Comparison of ENCODE assay signal across 12 cellular contexts in genomic region chr11:96332236-96332761, GRCh38. TPM values are rescaled to one million over a fixed set of nuclear protein-coding genes. Genes with fewer than 3 reads are reported as not detected.
DNase-seq lines count a peak whose midpoint lies in the region; ATAC-seq and TF ChIP-seq lines count a peak whose summit lies in the region.
"Had no signal": no experiment of that assay in that cellular context is flagged by ENCODE, and none has a peak within 500 bp of the region (broad histone marks: within the 10 kb centered on the region; RNA-seq: fewer than 3 reads in every experiment).

No MANE protein-coding gene starts in this region.

- peaks cover 50% of the 10 kb centered on the region for H3K4me1 Mint-ChIP-seq in MCF 10A (ENCODE audit: insufficient read depth, unreplicated experiment)
- H3K4me1 Mint-ChIP-seq in dendritic cell treated with granulocyte-macrophage colony-stimulating factor and Interleukin-4, amounts not matched to agents 40 ng/mL and 50 ng/mL, for 4 days (ENCODE audit: low read depth): peaks cover 69% of the 10 kb centered on the region
- peaks cover 70% of the 10 kb centered on the region for H3K4me1 Mint-ChIP-seq in mesothelial cell of epicardium

- POLR2A ChIA-PET in MCF 10A (lab: Yijun Ruan, JAX): interaction anchor here (1.0 to 1.6 kb wide), 2 partner anchors 25 to 50 kb away, joined by 3 to 5 read pairs; no protein-coding TSS in a partner anchor

- H3K36me3 Mint-ChIP-seq in MCF 10A (ENCODE audit: insufficient read depth, unreplicated experiment) (peaks cover 6% of the 10 kb centered on the region), mesothelial cell of epicardium (peaks cover 5% of the 10 kb centered on the region)
- H3K36me3 Mint-ChIP-seq in dendritic cell treated with granulocyte-macrophage colony-stimulating factor and Interleukin-4, amounts not matched to agents 40 ng/mL and 50 ng/mL, for 4 days (ENCODE audit: low read depth): no peaks in the 10 kb centered on the region

- H3K9me3 ChIP-seq in mammary epithelial cell (replicated peaks; ENCODE audit: insufficient read depth, low read length) (no peaks in the 10 kb centered on the region), uterus (no peaks in the 10 kb centered on the region)
- H3K9me3 ChIP-seq: stomach had no signal

- peak overlapping the region; percentile 39 for H3K27ac Mint-ChIP-seq in MCF 10A (ENCODE audit: low read depth, unreplicated experiment)
- H3K27ac Mint-ChIP-seq in dendritic cell treated with granulocyte-macrophage colony-stimulating factor and Interleukin-4, amounts not matched to agents 40 ng/mL and 50 ng/mL, for 4 days: peak overlapping the region; percentile 77
- peak overlapping the region; percentile 89 for H3K27ac Mint-ChIP-seq in mesothelial cell of epicardium

- dilution Hi-C loops in mammary epithelial cell (cut with HindIII; ENCODE audit: low sequenced_read_pairs): no loop called here

- 87% methylated on average over 8 of the region's 8 CpGs for WGBS in mammary epithelial cell (ENCODE audit: low coverage, missing lambda C conversion rate)

- TF ChIP-seq CTCF in MCF 10A (IDR thresholded peaks at IDR 0.05; ENCODE audit: unreplicated experiment): no peak
- no peak for TF ChIP-seq CTCF in mammary epithelial cell (conservative IDR thresholded peaks at IDR 0.05 in 1 of 2, IDR thresholded peaks at IDR 0.05 in 1 of 2; ENCODE audit: extremely low read depth in 1 of 2, insufficient read depth in 1 of 2, low read depth in 1 of 2, low read length in 2 of 2)
- TF ChIP-seq CTCF in mesothelial cell of epicardium (IDR thresholded peaks at IDR 0.05; ENCODE audit: unreplicated experiment): no peak
- TF ChIP-seq CTCF in uterus (IDR thresholded peaks at IDR 0.05): no peak

- DNase-seq in MCF 10A (ENCODE audit: unreplicated experiment) (no peak), mammary epithelial cell (no peak), mesothelial cell of epicardium (ENCODE audit: low spot score in 2 of 2, unreplicated experiment in 2 of 2) (no peak), uterus (no peak), H4 (ENCODE audit: low spot score) (no peak), NCI-H1930 (lab: John Stamatoyannopoulos, UW) (no peak)
- DNase-seq: activated CD4-positive, alpha-beta T cell treated with anti-CD3 and anti-CD28 coated beads, Interleukin-2, amount 50 U/mL, for 48 hours; PC-3; stomach had no signal

- peaks cover 74% of the 10 kb centered on the region for H3K79me2 ChIP-seq in mammary epithelial cell (ENCODE audit: insufficient read depth, low read length)

- H3K27me3 Mint-ChIP-seq in MCF 10A (ENCODE audit: insufficient read depth, unreplicated experiment): no peaks in the 10 kb centered on the region
- no peaks in the 10 kb centered on the region for H3K27me3 Mint-ChIP-seq in dendritic cell treated with granulocyte-macrophage colony-stimulating factor and Interleukin-4, amounts not matched to agents 40 ng/mL and 50 ng/mL, for 4 days
- H3K27me3 Mint-ChIP-seq in mesothelial cell of epicardium (ENCODE audit: low read depth): no peaks in the 10 kb centered on the region

- H3K4me1 ChIP-seq in mammary epithelial cell (ENCODE audit: insufficient read depth, low read length) (peaks cover 2% of the 10 kb centered on the region), uterus (peaks cover 0 to 8% of the 10 kb centered on the region in 2 donors)

- in situ Hi-C loops in mammary epithelial cell (cut with MboI; ENCODE audit: low sequenced_read_pairs in 2 of 2): no loop called here

- H3K36me3 ChIP-seq in mammary epithelial cell (ENCODE audit: insufficient read depth, low read length) (peaks cover 4% of the 10 kb centered on the region), uterus (no peaks in the 10 kb centered on the region)
- H3K36me3 ChIP-seq: stomach had no signal

- H3K27ac ChIP-seq in mammary epithelial cell (ENCODE audit: insufficient read depth, low read depth, low read length) (no peak overlapping the region), uterus (peak overlapping the region; percentile 43 to 71)
- H3K27ac ChIP-seq: C4-2B had no signal

- H3K4me2 ChIP-seq in mammary epithelial cell (ENCODE audit: insufficient read depth, low read depth, low read length): no peak overlapping the region

- H3K9me3 Mint-ChIP-seq in MCF 10A (ENCODE audit: unreplicated experiment) (no peaks in the 10 kb centered on the region), mesothelial cell of epicardium (no peaks in the 10 kb centered on the region)
- no peaks in the 10 kb centered on the region for H3K9me3 Mint-ChIP-seq in dendritic cell treated with granulocyte-macrophage colony-stimulating factor and Interleukin-4, amounts not matched to agents 40 ng/mL and 50 ng/mL, for 4 days

- no peak overlapping the region for H2AFZ ChIP-seq in mammary epithelial cell (ENCODE audit: low read depth, low read length)

- H3K4me3 ChIP-seq in mammary epithelial cell (replicated peaks in 1 of 3; ENCODE audit: insufficient read depth in 1 of 3, low read depth in 2 of 3, low read length in 3 of 3): no peak overlapping the region
- H3K4me3 ChIP-seq in uterus: no peak overlapping the region
- H3K4me3 ChIP-seq: stomach had no signal

- intact Hi-C loops in MCF 10A (cut with micrococcal nuclease): no loop called here
- intact Hi-C loops in mammary epithelial cell (cut with micrococcal nuclease): no loop called here
- intact Hi-C loops in dendritic cell treated with granulocyte-macrophage colony-stimulating factor and Interleukin-4, amounts not matched to agents 40 ng/mL and 50 ng/mL, for 4 days (cut with micrococcal nuclease): no loop called here
- intact Hi-C loops in uterus (cut with DNase I; ENCODE audit: low total_unique reads): no loop called here

- H3K9ac ChIP-seq in mammary epithelial cell (ENCODE audit: insufficient read depth, low read length): no peak overlapping the region

- BruUV-seq in MCF 10A (replicated peaks; lab: Mats Ljungman, UMichigan) (no TSS peak), mammary epithelial cell (replicated peaks; lab: Mats Ljungman, UMichigan) (no TSS peak)

- H4K20me1 ChIP-seq in mammary epithelial cell (ENCODE audit: insufficient read depth, low read length): no peaks in the 10 kb centered on the region

- TF ChIP-seq POLR2A in uterus (IDR thresholded peaks at IDR 0.05): no peak

- CTCF ChIA-PET in MCF 10A (lab: Yijun Ruan, JAX): interaction anchor here (0.6 to 2.1 kb wide), 7 partner anchors 9 to 583 kb away, joined by 3 to 8 read pairs (median 3); partner anchors contain the start of gene MAML2
- CTCF ChIA-PET in mammary epithelial cell (lab: Charles Lee; ENCODE audit: low non-redundant PET): no interaction called here

- ATAC-seq in HG03108 (IDR thresholded peaks at IDR 0.05; ENCODE audit: unreplicated experiment): no peak
- ATAC-seq: PC-3 had no signal

- H3K4me3 Mint-ChIP-seq in MCF 10A (ENCODE audit: unreplicated experiment) (peak overlapping the region; percentile 31), mesothelial cell of epicardium (no peak overlapping the region)
- H3K4me3 Mint-ChIP-seq in dendritic cell treated with granulocyte-macrophage colony-stimulating factor and Interleukin-4, amounts not matched to agents 40 ng/mL and 50 ng/mL, for 4 days: no peak overlapping the region

- no peaks in the 10 kb centered on the region for H3K27me3 ChIP-seq in mammary epithelial cell (ENCODE audit: insufficient read depth, low read length)
- H3K27me3 ChIP-seq in uterus: no peaks in the 10 kb centered on the region
- H3K27me3 ChIP-seq: stomach had no signal

RNA-seq across cellular contexts. Expression of gene MAML2, which starts 10.7 kb away (rescaled TPM):
- total RNA-seq in MCF 10A (2022): 5.3 and 8.6 TPM in 2 replicates
- 10 to 100 TPM in 1 of 2 donors, 1 to 10 TPM in 1; 9.5 to 14.2 TPM for total RNA-seq in mammary epithelial cell
- 7.5 TPM for polyA plus RNA-seq in mammary epithelial cell
- 15.6 TPM for polyA minus RNA-seq in mammary epithelial cell
- 36.4 to 38.4 TPM (median 38.3 TPM) in 3 replicates for total RNA-seq in mesothelial cell of epicardium
- 10 to 100 TPM in 3 of 4 donors, 1 to 10 TPM in 1; 8.2 to 35.9 (median 19.8) TPM for total RNA-seq in uterus
- total RNA-seq in H4 (2014; rRNA removed; shearing (Covaris generic)): 2.3 and 4.3 TPM in 2 replicates

RNA-seq across cellular contexts. Expression of gene CCDC82, which starts 57.4 kb away (rescaled TPM):
- 15.8 and 21.4 TPM in 2 replicates for total RNA-seq in MCF 10A (2022)
- 10 to 100 TPM; 14.3 to 17.9 TPM for total RNA-seq in mammary epithelial cell
- polyA plus RNA-seq in mammary epithelial cell: 4.7 TPM
- polyA minus RNA-seq in mammary epithelial cell: 3.5 TPM
- total RNA-seq in mesothelial cell of epicardium: 25.6 to 27.0 TPM (median 25.8 TPM) in 3 replicates
- 10 to 100 TPM; 36.9 to 48.8 (median 42.5) TPM for total RNA-seq in uterus
- total RNA-seq in H4 (2014; rRNA removed; shearing (Covaris generic)): 5.5 and 8.5 TPM in 2 replicates

RNA-seq across cellular contexts. Expression of gene JRKL, which starts 57.5 kb away (rescaled TPM):
- total RNA-seq in MCF 10A (2022): 11.5 and 16.3 TPM in 2 replicates
- 1 to 10 TPM; 7.2 to 9.6 TPM for total RNA-seq in mammary epithelial cell
- polyA plus RNA-seq in mammary epithelial cell: 3.0 TPM
- 4.7 TPM for polyA minus RNA-seq in mammary epithelial cell
- total RNA-seq in mesothelial cell of epicardium: 12.2 to 12.9 TPM (median 12.7 TPM) in 3 replicates
- 10 to 100 TPM in 2 of 4 donors, 1 to 10 TPM in 2; 2.4 to 27.7 (median 7.5) TPM for total RNA-seq in uterus
- total RNA-seq in H4 (2014; rRNA removed; shearing (Covaris generic)): 4.1 and 4.6 TPM in 2 replicates

Comparison
In these comparisons a context has a peak if more than half of its experiments do, and no peak if none do; other contexts are left out.
1. H3K27ac Mint-ChIP-seq: peak in every context shown above with its lines; median percentile 89 in mesothelial cell of epicardium; 77 in dendritic cell treated with granulocyte-macrophage colony-stimulating factor and Interleukin-4, amounts not matched to agents 40 ng/mL and 50 ng/mL, for 4 days; 39 in MCF 10A.